Comparison of ENCODE assay signal across 19 cellular contexts in the genomic region with DNA sequence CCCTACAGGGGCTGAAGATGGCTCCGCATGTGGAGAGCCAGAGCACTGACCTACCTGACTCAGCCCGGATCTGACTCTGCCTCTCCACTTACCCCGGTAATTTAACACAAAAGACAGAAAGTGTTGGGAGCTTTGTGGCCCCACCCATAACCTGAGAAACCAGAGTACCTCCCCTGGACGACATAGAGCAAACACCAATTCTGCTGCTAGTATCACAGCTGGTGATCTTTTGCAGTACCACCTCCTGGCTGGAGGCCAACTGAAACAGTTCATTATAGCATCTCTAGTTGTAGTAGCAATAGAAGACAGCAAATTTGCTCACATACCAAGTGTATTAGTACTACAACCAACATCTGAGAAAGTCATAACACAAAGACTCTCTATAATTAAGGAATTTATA.
"Had no signal": no experiment of that assay in that cellular context is flagged by ENCODE, and none has a peak within 500 bp of the region (broad histone marks: within the 10 kb centered on the region; RNA-seq: fewer than 3 reads in every experiment).

No MANE protein-coding gene starts in this region.

- H3K27me3 ChIP-seq: colonic mucosa, tibial artery had no signal

- H3K4me3 ChIP-seq: colonic mucosa, tibial artery had no signal

- H3K27me3 Mint-ChIP-seq: activated naive CD8-positive, alpha-beta T cell treated with anti-CD3 and anti-CD28 coated beads, Interleukin-2, amount 50 U/mL, for 24 hours; central memory CD8-positive, alpha-beta T cell had no signal

- DNase-seq: activated CD4-positive, alpha-beta T cell treated with anti-CD3 and anti-CD28 coated beads, Interleukin-2, amount 50 U/mL, for 1 hour; activated CD4-positive, CD25-positive, alpha-beta regulatory T cell treated with anti-CD3 and anti-CD28 coated beads, Interleukin-2, amount 50 U/mL, for 72 hours; activated CD8-positive, alpha-beta memory T cell treated with anti-CD3 and anti-CD28 coated beads, Interleukin-2, amount 50 U/mL, for 4 hours; activated naive CD4-positive, alpha-beta T cell treated with anti-CD3 and anti-CD28 coated beads for 36 hours; activated naive CD8-positive, alpha-beta T cell treated with anti-CD3 and anti-CD28 coated beads, Interleukin-2, amount 50 U/mL, for 24 hours; activated T-cell treated with anti-CD3 and anti-CD28 coated beads, Interleukin-2, amount 50 U/mL, for 4 hours; anterior cingulate cortex; colonic mucosa; foreskin melanocyte; immature natural killer cell; left ventricle myocardium superior; nephron progenitor cell; occipital lobe; retina; stimulated activated naive CD8-positive, alpha-beta T cell treated with anti-CD3 and anti-CD28 coated beads, Interleukin-15, Interleukin-2, amounts not matched to agents 100 U/mL and 50 U/mL, for 24 hours; substantia nigra; tibial artery had no signal

- H3K27ac Mint-ChIP-seq: activated naive CD4-positive, alpha-beta T cell treated with anti-CD3 and anti-CD28 coated beads for 36 hours; activated naive CD8-positive, alpha-beta T cell treated with anti-CD3 and anti-CD28 coated beads, Interleukin-2, amount 50 U/mL, for 24 hours; brain; immature natural killer cell; nephron progenitor cell had no signal

- ATAC-seq: activated naive CD8-positive, alpha-beta T cell treated with anti-CD3 and anti-CD28 coated beads, Interleukin-2, amount 50 U/mL, for 24 hours; activated T-cell treated with anti-CD3 and anti-CD28 coated beads, Interleukin-2, amount 50 U/mL, for 4 hours; left ventricle myocardium superior; stimulated activated naive CD8-positive, alpha-beta T cell treated with anti-CD3 and anti-CD28 coated beads, Interleukin-15, Interleukin-2, amounts not matched to agents 100 U/mL and 50 U/mL, for 24 hours had no signal

- H3K4me3 Mint-ChIP-seq: activated naive CD4-positive, alpha-beta T cell treated with anti-CD3 and anti-CD28 coated beads for 36 hours; activated naive CD8-positive, alpha-beta T cell treated with anti-CD3 and anti-CD28 coated beads, Interleukin-2, amount 50 U/mL, for 24 hours; activated T-cell treated with anti-CD3 and anti-CD28 coated beads, Interleukin-2, amount 50 U/mL, for 4 hours; brain; central memory CD8-positive, alpha-beta T cell; immature natural killer cell; nephron progenitor cell had no signal

- H3K36me3 Mint-ChIP-seq: brain, immature natural killer cell had no signal

- H3K9me3 ChIP-seq: colonic mucosa, tibial artery had no signal

- H3K9me3 Mint-ChIP-seq: activated naive CD4-positive, alpha-beta T cell treated with anti-CD3 and anti-CD28 coated beads for 36 hours; activated naive CD8-positive, alpha-beta T cell treated with anti-CD3 and anti-CD28 coated beads, Interleukin-2, amount 50 U/mL, for 24 hours; activated T-cell treated with anti-CD3 and anti-CD28 coated beads, Interleukin-2, amount 50 U/mL, for 4 hours; brain; central memory CD8-positive, alpha-beta T cell; nephron progenitor cell had no signal

- H3K27ac ChIP-seq: colonic mucosa, tibial artery had no signal

- H3K4me1 ChIP-seq: colonic mucosa, tibial artery had no signal

- H3K36me3 ChIP-seq: colonic mucosa, tibial artery had no signal

- H3K4me1 Mint-ChIP-seq: activated naive CD8-positive, alpha-beta T cell treated with anti-CD3 and anti-CD28 coated beads, Interleukin-2, amount 50 U/mL, for 24 hours; central memory CD8-positive, alpha-beta T cell; immature natural killer cell; nephron progenitor cell had no signal
